Comparison of ENCODE assay signal across 8 cellular contexts in genomic region chr2:105576050-105576439, GRCh38.
A peak's percentile ranks its signal among the peaks of the same experiment; 100 is the strongest.
DNase-seq lines count a peak whose midpoint lies in the region; ATAC-seq, FAIRE-seq and TF ChIP-seq lines count a peak whose summit lies in the region.
"Had no signal": no experiment of that assay in that cellular context is flagged by ENCODE, and none has a peak within 500 bp of the region (broad histone marks: within the 10 kb centered on the region; RNA-seq: fewer than 3 reads in every experiment).

No MANE protein-coding gene starts in this region.

- H2AFZ ChIP-seq in Loucy (ENCODE audit: low read length), result peak overlapping the region; percentile 22; the same call in 1 of the 2 replicates
- H2AFZ ChIP-seq in neural progenitor cell (replicated peaks), result peak overlapping the region; percentile 78

- no peaks in the 10 kb centered on the region for H3K9me3 Mint-ChIP-seq in Caco-2 (ENCODE audit: unreplicated experiment)
- no peaks in the 10 kb centered on the region for H3K9me3 Mint-ChIP-seq in neural progenitor cell

- H3F3A ChIP-seq in Loucy (ENCODE audit: low read depth) (no peaks in the 10 kb centered on the region), neural progenitor cell (ENCODE audit: low read depth) (no peaks in the 10 kb centered on the region)

- no peak for DNase-seq in Caco-2
- peak; percentile 23 for DNase-seq in cerebellum (ENCODE audit: low spot score)
- no peak for DNase-seq in neural progenitor cell (ENCODE audit: low spot score)
- no peak for DNase-seq in kidney
- DNase-seq in iPS-NIHi11 (ENCODE audit: low spot score), result no peak

- H4K20me1 ChIP-seq in Loucy (ENCODE audit: insufficient read depth, low read length, poor library complexity, severe bottlenecking) (no peaks in the 10 kb centered on the region), neural progenitor cell (ENCODE audit: low read depth) (no peaks in the 10 kb centered on the region)

- H3K4me3 Mint-ChIP-seq in Caco-2 (ENCODE audit: unreplicated experiment), result peak overlapping the region; percentile 30
- H3K4me3 Mint-ChIP-seq in neural progenitor cell, result no peak overlapping the region

- no peak for ATAC-seq in GM19467 (IDR thresholded peaks at IDR 0.05; ENCODE audit: unreplicated experiment)

- no peaks in the 10 kb centered on the region for H3K9me2 ChIP-seq in Loucy (replicated peaks; ENCODE audit: low read depth, low read length)

- BruUV-seq in Caco-2 (replicated peaks; lab: Mats Ljungman, UMichigan), result no TSS peak

- no peak for TF ChIP-seq CTCF in Caco-2 (IDR thresholded peaks at IDR 0.05; ENCODE audit: insufficient read depth in 1 of 2, low read depth in 1 of 2, low read length in 1 of 2, severe bottlenecking in 1 of 2, unreplicated experiment in 1 of 2)
- no peak for TF ChIP-seq CTCF in Loucy (conservative IDR thresholded peaks at IDR 0.05; ENCODE audit: low read length)
- no peak for TF ChIP-seq CTCF in neural progenitor cell (IDR thresholded peaks at IDR 0.05)
- TF ChIP-seq CTCF in kidney (IDR thresholded peaks at IDR 0.05; ENCODE audit: borderline replicate concordance, extremely low read depth, insufficient read depth), result no peak

- intact Hi-C loops in Caco-2 (cut with micrococcal nuclease; ENCODE audit: unreplicated experiment) (loop anchor here (1.0 to 5.0 kb wide), 4 partner anchors 170 to 312 kb away; no protein-coding TSS in a partner anchor), kidney (cut with DNase I) (no loop called here)

- H3K27me3 ChIP-seq in Caco-2 (replicated peaks; ENCODE audit: control insufficient read depth, insufficient read depth, low read length) (no peaks in the 10 kb centered on the region), Loucy (ENCODE audit: insufficient read depth, low read length, poor library complexity, severe bottlenecking) (no peaks in the 10 kb centered on the region), neural progenitor cell (no peaks in the 10 kb centered on the region)

- no peak overlapping the region for H3K4me2 ChIP-seq in Loucy (ENCODE audit: low read depth, low read length, poor library complexity, severe bottlenecking)
- H3K4me2 ChIP-seq in neural progenitor cell, result no peak overlapping the region

- peak overlapping the region; percentile 90 for H3K27ac Mint-ChIP-seq in Caco-2 (ENCODE audit: unreplicated experiment)
- H3K27ac Mint-ChIP-seq in neural progenitor cell, result peak overlapping the region; percentile 93

- no peak overlapping the region for H3K4me3 ChIP-seq in Caco-2 (ENCODE audit: low read depth, low read length)
- H3K4me3 ChIP-seq in Loucy (ENCODE audit: low read length, poor library complexity, severe bottlenecking), result no peak overlapping the region
- no peak overlapping the region for H3K4me3 ChIP-seq in neural progenitor cell
- no peak overlapping the region for H3K4me3 ChIP-seq in kidney (ENCODE audit: low read length in 2 of 2)

- CTCF ChIA-PET in Caco-2 (lab: Charles Lee), result interaction anchor here (0.7 to 1.4 kb wide), 7 partner anchors 136 to 401 kb away, joined by 3 to 10 read pairs (median 6); no protein-coding TSS in a partner anchor

- H3K36me3 ChIP-seq in Caco-2 (ENCODE audit: control insufficient read depth, insufficient read depth, low read length) (no peaks in the 10 kb centered on the region), Loucy (ENCODE audit: insufficient read depth, low read length) (no peaks in the 10 kb centered on the region), neural progenitor cell (no peaks in the 10 kb centered on the region), kidney (ENCODE audit: control insufficient read depth in 1 of 2, insufficient read depth in 2 of 2, low read length in 2 of 2) (no peaks in the 10 kb centered on the region)

- no peak overlapping the region for H3K27ac ChIP-seq in neural progenitor cell
- no peak overlapping the region for H3K27ac ChIP-seq in kidney (ENCODE audit: low read depth in 2 of 2, low read length in 2 of 2)

- POLR2A ChIA-PET in Caco-2 (lab: Charles Lee), result interaction anchor here (0.6 kb wide), 1 partner anchor 304 kb away, joined by 3 read pairs; no protein-coding TSS in a partner anchor

- H3K36me3 Mint-ChIP-seq in Caco-2 (ENCODE audit: insufficient read depth, unreplicated experiment) (no peaks in the 10 kb centered on the region), neural progenitor cell (no peaks in the 10 kb centered on the region)

- H3K79me2 ChIP-seq in Loucy (ENCODE audit: insufficient read depth, low read length) (no peaks in the 10 kb centered on the region), neural progenitor cell (ENCODE audit: low read depth) (no peaks in the 10 kb centered on the region)

- H3K9ac ChIP-seq in Loucy (ENCODE audit: low read depth, low read length, poor library complexity, severe bottlenecking), result no peak overlapping the region
- no peak overlapping the region for H3K9ac ChIP-seq in neural progenitor cell
- no peak overlapping the region for H3K9ac ChIP-seq in kidney (ENCODE audit: low read length in 2 of 2)

- no peaks in the 10 kb centered on the region for H3K9me3 ChIP-seq in Caco-2
- no peaks in the 10 kb centered on the region for H3K9me3 ChIP-seq in Loucy (ENCODE audit: insufficient read depth, low read depth, low read length)
- no peaks in the 10 kb centered on the region for H3K9me3 ChIP-seq in neural progenitor cell (ENCODE audit: low read depth)
- H3K9me3 ChIP-seq in kidney (ENCODE audit: control insufficient read depth in 1 of 2, low read length in 2 of 2), result no peaks in the 10 kb centered on the region

- peaks cover 30% of the 10 kb centered on the region for H3K4me1 ChIP-seq in Caco-2
- peaks cover 7% of the 10 kb centered on the region for H3K4me1 ChIP-seq in Loucy (ENCODE audit: insufficient read depth, low read length, poor library complexity, severe bottlenecking)
- peaks cover 7% of the 10 kb centered on the region for H3K4me1 ChIP-seq in neural progenitor cell
- peaks cover 0 to 10% of the 10 kb centered on the region in 2 donors for H3K4me1 ChIP-seq in kidney (ENCODE audit: control insufficient read depth in 1 of 2, insufficient read depth in 1 of 2, low read depth in 1 of 2, low read length in 2 of 2)

- no peak for FAIRE-seq in kidney (lab: Jason Lieb, UNC)
- FAIRE-seq: D721Med had no signal

- H3K27me3 Mint-ChIP-seq in Caco-2 (ENCODE audit: insufficient read depth, unreplicated experiment) (no peaks in the 10 kb centered on the region), neural progenitor cell (ENCODE audit: insufficient read depth, low read depth) (peaks cover 8% of the 10 kb centered on the region)

- H3K4me1 Mint-ChIP-seq in Caco-2 (ENCODE audit: low read depth, unreplicated experiment) (peaks cover 36% of the 10 kb centered on the region), neural progenitor cell (peaks cover 12% of the 10 kb centered on the region)
